Comparison of ENCODE assay signal across 16 cellular contexts in the genomic region with DNA sequence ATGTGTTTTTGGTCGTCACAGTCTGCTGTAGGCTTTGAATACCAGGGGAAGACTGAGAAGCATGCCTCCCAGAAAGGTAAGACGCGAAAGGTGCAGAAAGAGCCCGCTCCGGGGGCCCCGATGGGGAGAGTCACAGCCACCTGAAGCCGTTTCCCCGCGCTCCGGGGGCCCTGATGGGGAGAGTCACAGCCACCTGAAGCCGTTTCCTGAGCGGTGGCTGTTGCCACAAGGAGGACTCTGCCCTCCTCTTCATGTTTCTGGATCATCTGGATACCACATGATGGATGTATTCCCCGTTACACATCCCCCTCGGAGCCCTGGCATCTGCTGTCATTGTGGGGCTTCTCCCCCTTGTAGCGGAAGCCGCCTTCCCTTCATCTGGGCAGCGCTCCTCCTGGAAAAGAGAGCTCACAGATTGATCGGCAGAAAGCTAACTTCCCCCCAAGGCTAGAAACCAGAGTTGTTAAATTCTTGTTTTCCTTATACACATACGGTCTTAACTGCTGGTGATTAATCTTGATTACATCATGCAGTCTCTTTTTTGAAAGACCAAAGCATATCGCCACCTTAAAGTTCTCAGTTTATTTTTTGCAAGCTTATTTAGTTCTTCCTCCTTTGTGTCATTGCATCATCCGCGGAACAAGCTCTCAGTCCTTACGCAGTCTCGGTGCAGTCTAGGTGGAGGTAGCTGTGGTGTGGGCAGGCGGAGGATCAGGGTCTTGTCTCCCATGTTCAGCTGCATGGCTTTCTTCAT. TPM values are rescaled to one million over a fixed set of nuclear protein-coding genes. Genes with fewer than 3 reads are reported as not detected.
DNase-seq lines count a peak whose midpoint lies in the region; ATAC-seq and TF ChIP-seq lines count a peak whose summit lies in the region.
"Had no signal": no experiment of that assay in that cellular context is flagged by ENCODE, and none has a peak within 500 bp of the region (broad histone marks: within the 10 kb centered on the region; RNA-seq: fewer than 3 reads in every experiment).

No MANE protein-coding gene starts in this region.

- no peak overlapping the region for H3K4me3 ChIP-seq in osteoblast (ENCODE audit: insufficient read depth, low read length)
- H3K4me3 ChIP-seq: colonic mucosa, esophagus squamous epithelium, ovary, suprapubic skin had no signal

- H3K36me3 ChIP-seq in osteoblast (ENCODE audit: insufficient read depth, low read length), result peaks cover 85% of the 10 kb centered on the region
- H3K36me3 ChIP-seq: ovary had no signal

- no peaks in the 10 kb centered on the region for H3K27me3 ChIP-seq in osteoblast (ENCODE audit: insufficient read depth, low read length)
- H3K27me3 ChIP-seq: colonic mucosa, esophagus squamous epithelium, ovary, suprapubic skin had no signal

- no peak for TF ChIP-seq CTCF in osteoblast (IDR thresholded peaks at IDR 0.05; ENCODE audit: extremely low read depth, low read depth, low read length)

- ATAC-seq in HG03139 (IDR thresholded peaks at IDR 0.05; ENCODE audit: unreplicated experiment) (no peak), HG03571 (IDR thresholded peaks at IDR 0.05; ENCODE audit: unreplicated experiment) (no peak), GM21529 (IDR thresholded peaks at IDR 0.05; ENCODE audit: unreplicated experiment) (no peak)

- H3K27ac ChIP-seq in osteoblast (ENCODE audit: low read depth, low read length), result peak overlapping the region; percentile 55
- H3K27ac ChIP-seq: colonic mucosa, esophagus squamous epithelium, ovary, suprapubic skin had no signal

- no peak overlapping the region for H3K4me2 ChIP-seq in osteoblast (ENCODE audit: insufficient read depth, low read length)
- H3K4me2 ChIP-seq: SK-N-SH had no signal

- DNase-seq in GM04504 (ENCODE audit: low read depth) (peak; percentile 57), NOMO-1 (lab: John Stamatoyannopoulos, UW; ENCODE audit: unreplicated experiment in 2 of 2) (peak; percentile 91 to 94), dedifferentiated amniotic fluid mesenchymal stem cell (ENCODE audit: extremely low spot score) (peak; percentile 39), osteoblast (ENCODE audit: insufficient read length, low spot score, missing footprints) (peak; percentile 57)
- DNase-seq: activated CD8-positive, alpha-beta memory T cell treated with anti-CD3 and anti-CD28 coated beads, Interleukin-2, amount 50 U/mL, for 4 hours; activated naive CD8-positive, alpha-beta T cell treated with anti-CD3 and anti-CD28 coated beads, Interleukin-2, amount 10 ng/mL, durations not matched to agents 7 days and 5 days; colonic mucosa; esophagus squamous epithelium; NCI-H1694 treated with DMSO at 0.1 percent for 48 hours; NCI-H748 treated with DMSO at 0.1 percent for 48 hours; ovary; SK-N-SH had no signal

- no peaks in the 10 kb centered on the region for H3K9me3 ChIP-seq in osteoblast (ENCODE audit: low read depth, low read length)
- H3K9me3 ChIP-seq: colonic mucosa, esophagus squamous epithelium, ovary, SK-N-SH, suprapubic skin had no signal

- H3K4me1 ChIP-seq in osteoblast (ENCODE audit: insufficient read depth, low read length), result peaks cover 17% of the 10 kb centered on the region
- H3K4me1 ChIP-seq: colonic mucosa, esophagus squamous epithelium had no signal

- peaks cover 59% of the 10 kb centered on the region for H4K20me1 ChIP-seq in osteoblast (ENCODE audit: insufficient read depth, low read length)

- H3K79me2 ChIP-seq in osteoblast (ENCODE audit: insufficient read depth, low read length), result peaks cover 46% of the 10 kb centered on the region

- H2AFZ ChIP-seq in osteoblast (ENCODE audit: low read length), result no peak overlapping the region

RNA-seq across cellular contexts. Expression of a gene that starts 17.5 kb away (rescaled TPM):
- 426 and 429 TPM in 2 replicates for total RNA-seq in osteoblast

Comparison
In these comparisons a context has a peak if more than half of its experiments do, and no peak if none do; other contexts are left out.
1. DNase-seq: peak in every context shown above with its lines; median percentile 92 in NOMO-1; 57 in GM04504; 57 in osteoblast; 39 in dedifferentiated amniotic fluid mesenchymal stem cell.